In the genomic region with DNA sequence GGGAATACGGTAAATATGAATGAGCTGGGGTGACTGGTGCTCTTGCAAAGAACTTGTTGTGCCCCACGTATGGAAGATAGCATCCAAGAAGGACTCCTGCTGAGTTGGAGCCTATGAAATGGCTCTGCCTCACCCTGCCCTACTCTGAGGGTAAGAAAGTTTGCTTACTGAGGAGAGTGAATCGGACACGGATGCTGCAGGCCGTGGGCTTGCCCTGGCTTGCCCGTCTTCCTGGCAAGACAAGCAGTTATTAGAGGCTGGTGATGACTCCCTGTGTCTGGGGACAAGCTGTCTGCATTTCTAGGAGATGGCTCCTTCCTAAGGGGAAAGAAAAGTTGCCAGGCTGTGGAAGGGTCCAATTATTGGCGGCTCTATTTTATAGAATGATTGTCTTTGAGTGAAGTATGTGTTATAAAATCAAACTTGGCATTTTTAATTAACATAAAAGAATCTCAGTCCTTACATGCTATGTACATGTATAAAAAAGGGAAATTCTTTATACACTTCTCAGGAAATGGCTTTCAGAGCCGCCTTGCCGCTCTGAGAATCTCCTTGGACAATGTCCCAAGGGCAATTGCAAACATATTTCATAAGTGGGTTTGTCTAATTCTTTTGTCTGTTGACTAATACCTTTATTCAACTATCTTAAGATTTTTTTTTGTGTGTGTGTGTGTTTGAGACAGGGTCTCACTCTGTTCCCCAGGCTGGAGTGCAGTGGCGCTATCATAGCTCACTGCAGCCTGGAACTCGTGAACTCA, we compare ENCODE assay signal across 18 cellular contexts.
DNase-seq lines count a peak whose midpoint lies in the region; ATAC-seq, FAIRE-seq and TF ChIP-seq lines count a peak whose summit lies in the region.
"Had no signal": no experiment of that assay in that cellular context is flagged by ENCODE, and none has a peak within 500 bp of the region (broad histone marks: within the 10 kb centered on the region; RNA-seq: fewer than 3 reads in every experiment).

No MANE protein-coding gene starts in this region.

- intact Hi-C loops in colonic mucosa (cut with DNase I) = no loop called here
- intact Hi-C loops in thyroid gland (cut with DNase I) = no loop called here

- ATAC-seq in HG03159 (IDR thresholded peaks at IDR 0.05; ENCODE audit: unreplicated experiment) = no peak
- ATAC-seq: activated CD4-positive, alpha-beta T cell treated with anti-CD3 and anti-CD28 coated beads for 36 hours; activated naive CD4-positive, alpha-beta T cell treated with anti-CD3 and anti-CD28 coated beads, Interleukin-2, amount 50 U/mL, for 72 hours had no signal

- H3K27me3 ChIP-seq in colonic mucosa (no peaks in the 10 kb centered on the region), osteoblast (ENCODE audit: insufficient read depth, low read length) (no peaks in the 10 kb centered on the region), thyroid gland (no peaks in the 10 kb centered on the region)
- H3K27me3 ChIP-seq: ascending aorta, esophagus muscularis mucosa had no signal

- FAIRE-seq in HTR-8/SVneo (lab: Jason Lieb, UNC) = no peak

- no peak overlapping the region for H3K9ac ChIP-seq in colonic mucosa (ENCODE audit: low read depth in 2 of 2, low read length in 2 of 2)

- H2AFZ ChIP-seq in osteoblast (ENCODE audit: low read length) = peak overlapping the region; percentile 81

- H3K79me2 ChIP-seq in osteoblast (ENCODE audit: insufficient read depth, low read length) = no peaks in the 10 kb centered on the region

- no peak for TF ChIP-seq POLR2A in thyroid gland (IDR thresholded peaks at IDR 0.05)

- no peak overlapping the region for H3K4me3 ChIP-seq in colonic mucosa
- no peak overlapping the region for H3K4me3 ChIP-seq in osteoblast (ENCODE audit: insufficient read depth, low read length)
- no peak overlapping the region for H3K4me3 ChIP-seq in thyroid gland (replicated peaks in 1 of 3)
- H3K4me3 ChIP-seq: ascending aorta, esophagus muscularis mucosa had no signal

- no peaks in the 10 kb centered on the region for H4K20me1 ChIP-seq in osteoblast (ENCODE audit: insufficient read depth, low read length)

- H3K4me2 ChIP-seq in osteoblast (ENCODE audit: insufficient read depth, low read length) = peak overlapping the region; percentile 7

- H3K27ac ChIP-seq in colonic mucosa = no peak overlapping the region
- H3K27ac ChIP-seq in osteoblast (ENCODE audit: low read depth, low read length) = no peak overlapping the region
- H3K27ac ChIP-seq in thyroid gland = no peak overlapping the region
- H3K27ac ChIP-seq: ascending aorta, esophagus muscularis mucosa, HL-60 had no signal

- H3K4me1 ChIP-seq in colonic mucosa (no peaks in the 10 kb centered on the region), osteoblast (ENCODE audit: insufficient read depth, low read length) (no peaks in the 10 kb centered on the region), thyroid gland (no peaks in the 10 kb centered on the region)
- H3K4me1 ChIP-seq: ascending aorta, Caco-2, esophagus muscularis mucosa had no signal

- TF ChIP-seq CTCF in colonic mucosa (IDR thresholded peaks at IDR 0.05) (no peak), osteoblast (IDR thresholded peaks at IDR 0.05; ENCODE audit: extremely low read depth, low read depth, low read length) (no peak), thyroid gland (IDR thresholded peaks at IDR 0.05) (no peak)

- 89 to 93% methylated on average over 11 of the region's 11 CpGs for WGBS in thyroid gland, 2 donors

- H3K36me3 ChIP-seq in colonic mucosa (no peaks in the 10 kb centered on the region), osteoblast (ENCODE audit: insufficient read depth, low read length) (no peaks in the 10 kb centered on the region), thyroid gland (no peaks in the 10 kb centered on the region)
- H3K36me3 ChIP-seq: ascending aorta, esophagus muscularis mucosa had no signal

- DNase-seq in CD1c-positive myeloid dendritic cell (ENCODE audit: extremely low spot score) (peak; percentile 22), HTR-8/SVneo (ENCODE audit: insufficient read length, low spot score) (peak; percentile 57), colonic mucosa (peak; percentile 12), osteoblast (ENCODE audit: insufficient read length, low spot score, missing footprints) (peak; percentile 76), 8988T (no peak), thyroid gland (no peak)
- DNase-seq in activated CD4-positive, alpha-beta T cell treated with anti-CD3 and anti-CD28 coated beads, Interleukin-2, amount 50 U/mL, for 1 hour = no peak
- DNase-seq: activated CD4-positive, alpha-beta T cell treated with anti-CD3 and anti-CD28 coated beads for 36 hours; Caco-2; effector CD4-positive, alpha-beta T cell; NCI-H1930; stimulated activated CD4-positive, alpha-beta T cell treated with anti-CD3 and anti-CD28 coated beads, Interleukin-12 subunit alpha, Interleukin-12 subunit beta, amount 100 ng/mL, for 4 hours; stimulated activated CD8-positive, alpha-beta memory T cell treated with anti-CD3 and anti-CD28 coated beads, Interleukin-4, amount 100 ng/mL, for 48 hours had no signal

- H3K9me3 ChIP-seq in colonic mucosa = no peaks in the 10 kb centered on the region
- no peaks in the 10 kb centered on the region for H3K9me3 ChIP-seq in osteoblast (ENCODE audit: low read depth, low read length)
- no peaks in the 10 kb centered on the region for H3K9me3 ChIP-seq in thyroid gland
- H3K9me3 ChIP-seq: ascending aorta, Caco-2, esophagus muscularis mucosa had no signal

Comparison
In these comparisons a context has a peak if more than half of its experiments do, and no peak if none do; other contexts are left out.
1. DNase-seq: peak in CD1c-positive myeloid dendritic cell (single experiment), HTR-8/SVneo (single experiment), colonic mucosa (single experiment) and osteoblast (single experiment); none in 8988T (single experiment), thyroid gland (0 of 2) and activated CD4-positive, alpha-beta T cell treated with anti-CD3 and anti-CD28 coated beads, Interleukin-2, amount 50 U/mL, for 1 hour (single experiment).